ENCODE assay signal across 30 cellular contexts in the genomic region with DNA sequence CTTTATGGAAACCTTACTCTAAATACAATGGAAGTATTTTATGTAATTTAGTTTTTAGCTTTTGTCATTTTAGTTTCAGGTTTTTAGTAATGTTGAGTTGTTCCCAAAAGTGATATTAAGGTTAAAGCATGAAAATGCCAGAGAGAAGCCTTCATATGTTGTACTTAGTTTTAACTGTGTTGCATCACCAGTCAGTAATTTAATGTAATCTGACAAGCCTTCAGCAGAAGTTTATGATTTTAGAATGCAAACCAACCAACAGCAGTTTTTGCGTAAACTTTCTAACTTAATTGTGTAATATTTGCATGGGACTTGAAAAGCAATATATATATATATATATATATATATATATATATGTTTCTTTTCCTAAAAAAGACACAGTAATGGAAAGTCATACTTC.
"Had no signal": no experiment of that assay in that cellular context is flagged by ENCODE, and none has a peak within 500 bp of the region (broad histone marks: within the 10 kb centered on the region; RNA-seq: fewer than 3 reads in every experiment).

No MANE protein-coding gene starts in this region.

- DNase-seq: activated B cell treated with CpG ODN at 0.5 μM for 24 hours; activated CD4-positive, alpha-beta memory T cell treated with anti-CD3 and anti-CD28 coated beads, Interleukin-2, amount 10 ng/mL, durations not matched to agents 7 days and 5 days; activated CD4-positive, alpha-beta T cell treated with anti-CD3 and anti-CD28 coated beads for 4 hours; activated CD4-positive, alpha-beta T cell treated with anti-CD3 and anti-CD28 coated beads, Interleukin-2, amount 50 U/mL, for 1 hour; activated CD4-positive, CD25-positive, alpha-beta regulatory T cell treated with anti-CD3 and anti-CD28 coated beads, Interleukin-2, amount 50 U/mL, for 72 hours; activated CD8-positive, alpha-beta memory T cell treated with anti-CD3 and anti-CD28 coated beads for 24 hours; activated CD8-positive, alpha-beta memory T cell treated with anti-CD3 and anti-CD28 coated beads, Interleukin-2, amount 10 ng/mL, durations not matched to agents 7 days and 5 days; activated CD8-positive, alpha-beta memory T cell treated with anti-CD3 and anti-CD28 coated beads, Interleukin-2, amount 50 U/mL, for 48 hours; activated effector memory CD4-positive, alpha-beta T cell treated with Interleukin-2 at 50 U/mL for 16 hours; activated naive CD4-positive, alpha-beta T cell treated with anti-CD3 and anti-CD28 coated beads, Interleukin-2, amount 50 U/mL, for 16 hours; activated naive CD8-positive, alpha-beta T cell treated with anti-CD3 and anti-CD28 coated beads for 36 hours; activated T-cell treated with anti-CD3 and anti-CD28 coated beads, Interleukin-2, amount 50 U/mL, for 48 hours; body of pancreas; NCI-H1048; NCI-H1105 treated with DMSO at 0.1 percent for 48 hours; NCI-H1436 treated with DMSO at 0.1 percent for 48 hours; NCI-H1694 treated with DMSO at 0.1 percent for 48 hours; NCI-H2029; NCI-H345; NCI-H524 treated with DMSO at 0.1 percent for 48 hours; NCI-H748 treated with DMSO at 0.1 percent for 48 hours; SHP77; SJCRH30; SW 1271; T-helper 1 cell; T-helper 2 cell; T-helper 9 cell had no signal

- ATAC-seq: activated CD8-positive, alpha-beta memory T cell treated with anti-CD3 and anti-CD28 coated beads, Interleukin-2, amount 10 ng/mL, durations not matched to agents 7 days and 5 days; body of pancreas; K562; Panc1 had no signal

- H3K4me3 ChIP-seq: body of pancreas, breast epithelium, K562, SJCRH30 had no signal
